In genomic region chr9:114493521-114494184, GRCh38 we compare ENCODE assay signal across 18 cellular contexts.
"Had no signal": no experiment of that assay in that cellular context is flagged by ENCODE, and none has a peak within 500 bp of the region (broad histone marks: within the 10 kb centered on the region; RNA-seq: fewer than 3 reads in every experiment).

No MANE protein-coding gene starts in this region.

- FAIRE-seq: astrocyte, bronchial epithelial cell, endometrium, keratinocyte had no signal

- H3K36me3 ChIP-seq: esophagus squamous epithelium, left ventricle myocardium inferior, sigmoid colon had no signal

- ATAC-seq: activated CD8-positive, alpha-beta memory T cell treated with anti-CD3 and anti-CD28 coated beads, Interleukin-2, amount 10 ng/mL, durations not matched to agents 7 days and 5 days; stimulated activated naive CD8-positive, alpha-beta T cell treated with anti-CD3 and anti-CD28 coated beads, Interleukin-15, amount 100 ng/mL, for 72 hours had no signal

- H3K9me3 ChIP-seq: esophagus squamous epithelium, left ventricle myocardium inferior, sigmoid colon had no signal

- H3K36me3 Mint-ChIP-seq: activated CD4-positive, alpha-beta memory T cell treated with anti-CD3 and anti-CD28 coated beads for 36 hours; activated CD8-positive, alpha-beta memory T cell treated with anti-CD3 and anti-CD28 coated beads, Interleukin-2, amount 10 ng/mL, durations not matched to agents 7 days and 5 days had no signal

- H3K27me3 ChIP-seq: dorsolateral prefrontal cortex, esophagus squamous epithelium, hepatocyte, sigmoid colon had no signal

- H3K79me2 ChIP-seq: hepatocyte had no signal

- H3K27ac ChIP-seq: esophagus squamous epithelium, hepatocyte, left ventricle myocardium inferior, sigmoid colon had no signal

- H3K27ac Mint-ChIP-seq: activated CD4-positive, alpha-beta memory T cell treated with anti-CD3 and anti-CD28 coated beads for 36 hours; activated CD8-positive, alpha-beta memory T cell treated with anti-CD3 and anti-CD28 coated beads, Interleukin-2, amount 10 ng/mL, durations not matched to agents 7 days and 5 days; stimulated activated naive CD8-positive, alpha-beta T cell treated with anti-CD3 and anti-CD28 coated beads, Interleukin-15, amount 100 ng/mL, for 72 hours; type B pancreatic cell had no signal

- H3K27me3 Mint-ChIP-seq: stimulated activated naive CD8-positive, alpha-beta T cell treated with anti-CD3 and anti-CD28 coated beads, Interleukin-15, amount 100 ng/mL, for 72 hours had no signal

- H3K4me3 Mint-ChIP-seq: activated CD4-positive, alpha-beta memory T cell treated with anti-CD3 and anti-CD28 coated beads for 36 hours; activated CD8-positive, alpha-beta memory T cell treated with anti-CD3 and anti-CD28 coated beads, Interleukin-2, amount 10 ng/mL, durations not matched to agents 7 days and 5 days; neural crest cell; stimulated activated naive CD8-positive, alpha-beta T cell treated with anti-CD3 and anti-CD28 coated beads, Interleukin-15, amount 100 ng/mL, for 72 hours; type B pancreatic cell had no signal

- H3K4me1 ChIP-seq: esophagus squamous epithelium, left ventricle myocardium inferior, sigmoid colon had no signal

- H2AFZ ChIP-seq: hepatocyte had no signal

- H3K4me3 ChIP-seq: dorsolateral prefrontal cortex, esophagus squamous epithelium, hepatocyte, left ventricle myocardium inferior, sigmoid colon had no signal

- H3K9me3 Mint-ChIP-seq: activated CD4-positive, alpha-beta memory T cell treated with anti-CD3 and anti-CD28 coated beads for 36 hours; neural crest cell; stimulated activated naive CD8-positive, alpha-beta T cell treated with anti-CD3 and anti-CD28 coated beads, Interleukin-15, amount 100 ng/mL, for 72 hours; type B pancreatic cell had no signal

- DNase-seq: activated CD4-positive, alpha-beta memory T cell treated with anti-CD3 and anti-CD28 coated beads for 36 hours; activated CD8-positive, alpha-beta memory T cell treated with anti-CD3 and anti-CD28 coated beads, Interleukin-2, amount 10 ng/mL, durations not matched to agents 7 days and 5 days; activated gamma-delta T cell treated with Interleukin-2 at 50 U/mL for 16 hours; activated T-cell treated with anti-CD3 and anti-CD28 coated beads, Interleukin-2, amount 50 U/mL, for 1 hour; dorsolateral prefrontal cortex; esophagus squamous epithelium; left ventricle myocardium inferior; sigmoid colon; stimulated activated CD4-positive, alpha-beta T cell treated with anti-CD3 and anti-CD28 coated beads, Interleukin-12 subunit alpha, Interleukin-12 subunit beta, amount 100 ng/mL, for 4 hours; stimulated activated CD4-positive, alpha-beta T cell treated with anti-CD3 and anti-CD28 coated beads, Interleukin-2, amount 100 ng/mL, for 24 hours; stimulated activated naive CD8-positive, alpha-beta T cell treated with anti-CD3 and anti-CD28 coated beads, Interleukin-15, amount 100 ng/mL, for 72 hours had no signal

- H3K4me2 ChIP-seq: hepatocyte had no signal
